Comparison of ENCODE assay signal across 8 cellular contexts in the genomic region with DNA sequence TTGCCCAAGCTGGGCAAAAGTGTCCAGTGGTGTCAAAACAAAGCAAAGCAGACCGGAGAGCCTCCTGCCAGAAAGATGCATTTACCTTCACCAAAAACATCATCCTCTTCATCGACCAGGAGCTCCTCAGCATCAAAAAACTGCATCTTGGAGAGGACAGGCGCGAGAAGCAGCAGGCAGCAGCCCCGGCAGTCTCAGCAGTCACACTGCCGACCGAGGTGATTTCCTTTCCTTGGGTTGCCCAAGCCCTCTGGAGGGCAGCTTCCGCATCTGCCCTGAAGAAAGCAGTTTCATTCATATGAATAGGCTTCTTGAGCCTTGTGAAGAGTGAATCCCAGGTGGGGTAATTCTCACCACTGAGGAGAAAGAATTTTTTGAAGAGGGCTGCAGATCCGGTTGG. TPM values are rescaled to one million over a fixed set of nuclear protein-coding genes. Genes with fewer than 3 reads are reported as not detected.
DNase-seq lines count a peak whose midpoint lies in the region; ATAC-seq and TF ChIP-seq lines count a peak whose summit lies in the region.

A gene with protein sequence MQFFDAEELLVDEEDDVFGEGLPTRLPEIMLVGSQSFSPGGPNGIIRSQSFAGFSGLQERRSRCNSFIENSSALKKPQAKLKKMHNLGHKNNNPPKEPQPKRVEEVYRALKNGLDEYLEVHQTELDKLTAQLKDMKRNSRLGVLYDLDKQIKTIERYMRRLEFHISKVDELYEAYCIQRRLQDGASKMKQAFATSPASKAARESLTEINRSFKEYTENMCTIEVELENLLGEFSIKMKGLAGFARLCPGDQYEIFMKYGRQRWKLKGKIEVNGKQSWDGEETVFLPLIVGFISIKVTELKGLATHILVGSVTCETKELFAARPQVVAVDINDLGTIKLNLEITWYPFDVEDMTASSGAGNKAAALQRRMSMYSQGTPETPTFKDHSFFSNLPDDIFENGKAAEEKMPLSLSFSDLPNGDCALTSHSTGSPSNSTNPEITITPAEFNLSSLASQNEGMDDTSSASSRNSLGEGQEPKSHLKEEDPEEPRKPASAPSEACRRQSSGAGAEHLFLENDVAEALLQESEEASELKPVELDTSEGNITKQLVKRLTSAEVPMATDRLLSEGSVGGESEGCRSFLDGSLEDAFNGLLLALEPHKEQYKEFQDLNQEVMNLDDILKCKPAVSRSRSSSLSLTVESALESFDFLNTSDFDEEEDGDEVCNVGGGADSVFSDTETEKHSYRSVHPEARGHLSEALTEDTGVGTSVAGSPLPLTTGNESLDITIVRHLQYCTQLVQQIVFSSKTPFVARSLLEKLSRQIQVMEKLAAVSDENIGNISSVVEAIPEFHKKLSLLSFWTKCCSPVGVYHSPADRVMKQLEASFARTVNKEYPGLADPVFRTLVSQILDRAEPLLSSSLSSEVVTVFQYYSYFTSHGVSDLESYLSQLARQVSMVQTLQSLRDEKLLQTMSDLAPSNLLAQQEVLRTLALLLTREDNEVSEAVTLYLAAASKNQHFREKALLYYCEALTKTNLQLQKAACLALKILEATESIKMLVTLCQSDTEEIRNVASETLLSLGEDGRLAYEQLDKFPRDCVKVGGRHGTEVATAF (minus strand): TSS at position 208 of the 400 bp plus-strand sequence. CDS start 62 bp downstream, at position 146.

- peaks cover 79% of the 10 kb centered on the region for H3K4me1 ChIP-seq in DOHH2 (ENCODE audit: control insufficient read depth, low read length)
- H3K4me1 ChIP-seq in mononuclear cell (ENCODE audit: insufficient read depth, low read length): peaks cover 79% of the 10 kb centered on the region
- peaks cover under 1 to 13% (median 5%) of the 10 kb centered on the region in 4 donors for H3K4me1 ChIP-seq in transverse colon

- peak; percentile 79 for TF ChIP-seq POLR2A in Raji (IDR thresholded peaks at IDR 0.05; ENCODE audit: insufficient read depth, low read depth, low read length)
- no peak for TF ChIP-seq POLR2A in transverse colon (IDR thresholded peaks at IDR 0.05)

- peaks cover 58% of the 10 kb centered on the region for H3K79me2 ChIP-seq in DOHH2 (ENCODE audit: control insufficient read depth, low read length)

- H3K27ac ChIP-seq in DOHH2 (ENCODE audit: low read depth, low read length) (peak within 1 kb of the TSS; percentile 95), transverse colon (peak within 1 kb of the TSS in 2 of 4 donors; percentile 13 to 39)

- no peaks in the 10 kb centered on the region for H3K9me2 ChIP-seq in DOHH2 (replicated peaks; ENCODE audit: control insufficient read depth, low read length)

- H3K9me3 ChIP-seq in DOHH2 (ENCODE audit: control insufficient read depth, insufficient read depth, low read length): no peaks in the 10 kb centered on the region
- no peaks in the 10 kb centered on the region for H3K9me3 ChIP-seq in mononuclear cell (ENCODE audit: low read depth, low read length)
- no peaks in the 10 kb centered on the region for H3K9me3 ChIP-seq in transverse colon

- H3K27me3 ChIP-seq in DOHH2 (ENCODE audit: control insufficient read depth, low read length) (no peaks in the 10 kb centered on the region), mononuclear cell (ENCODE audit: insufficient read depth, low read length) (no peaks in the 10 kb centered on the region), transverse colon (no peaks in the 10 kb centered on the region)

- intact Hi-C loops in transverse colon (cut with DNase I; ENCODE audit: low total_unique reads): no loop called here

- H3K4me3 ChIP-seq in DOHH2 (ENCODE audit: low read length) (peak within 1 kb of the TSS; percentile 86), mononuclear cell (ENCODE audit: low read length) (peak within 1 kb of the TSS; percentile 97), transverse colon (peak within 1 kb of the TSS in 1 of 4 donors; percentile 29)

- no peaks in the 10 kb centered on the region for H3K36me3 Mint-ChIP-seq in HFFc6 (ENCODE audit: low read depth)
- H3K36me3 Mint-ChIP-seq in activated naive CD4-positive, alpha-beta T cell treated with anti-CD3 and anti-CD28 coated beads, Interleukin-2, amount 50 U/mL, for 72 hours: peaks cover 0 to 23% of the 10 kb centered on the region in 2 donors

- no peak within 1 kb of the TSS for H3K27ac Mint-ChIP-seq in HFFc6
- H3K27ac Mint-ChIP-seq in activated naive CD4-positive, alpha-beta T cell treated with anti-CD3 and anti-CD28 coated beads, Interleukin-2, amount 50 U/mL, for 72 hours: peak within 1 kb of the TSS; percentile 83 to 97

- H3K4me3 Mint-ChIP-seq in HFFc6: no peak within 1 kb of the TSS

- H3K9me3 Mint-ChIP-seq in HFFc6: no peaks in the 10 kb centered on the region
- H3K9me3 Mint-ChIP-seq in activated naive CD4-positive, alpha-beta T cell treated with anti-CD3 and anti-CD28 coated beads, Interleukin-2, amount 50 U/mL, for 72 hours: no peaks in the 10 kb centered on the region

- H3K4me1 Mint-ChIP-seq in HFFc6 (ENCODE audit: low read depth): peaks cover 30% of the 10 kb centered on the region

- in situ Hi-C loops in transverse colon (cut with MboI; ENCODE audit: low pct_ligation_motif_present in 1 of 4, low pct_unique_long_range_greater_than_20kb in 1 of 4, low sequenced_read_pairs in 3 of 4): no loop called here

- TF ChIP-seq EP300 in transverse colon (IDR thresholded peaks at IDR 0.05; ENCODE audit: low read depth): no peak

- peak within 1 kb of the TSS; percentile 72 for H3K4me2 ChIP-seq in DOHH2 (ENCODE audit: low read length)

- DNase-seq in HFFc6: no peak
- DNase-seq in activated naive CD4-positive, alpha-beta T cell treated with anti-CD3 and anti-CD28 coated beads, Interleukin-2, amount 50 U/mL, for 72 hours (ENCODE audit: low spot score in 2 of 2): peak in 1 of 2 donors; percentile 69
- DNase-seq in transverse colon: peak; percentile 47
- no peak for DNase-seq in D341Med (ENCODE audit: low spot score)
- no peak for DNase-seq in LoVo (ENCODE audit: low spot score)

- TF ChIP-seq CTCF in DOHH2 (IDR thresholded peaks at IDR 0.05; ENCODE audit: low read depth, low read length, poor library complexity, severe bottlenecking) (peak; percentile 24), HFFc6 (IDR thresholded peaks at IDR 0.05) (no peak), transverse colon (IDR thresholded peaks at IDR 0.05) (no peak)

- no peaks in the 10 kb centered on the region for H4K20me1 ChIP-seq in DOHH2 (ENCODE audit: control insufficient read depth, insufficient read depth, low read depth, low read length)

- peaks cover 20% of the 10 kb centered on the region for H3K27me3 Mint-ChIP-seq in HFFc6 (ENCODE audit: insufficient read depth)

- 62 to 83% methylated on average over 1 to 9 of the region's 9 CpGs for WGBS in transverse colon (ENCODE audit: low coverage in 1 of 2), 2 donors

- H3F3A ChIP-seq in DOHH2 (ENCODE audit: control insufficient read depth, insufficient read depth): peaks cover 42% of the 10 kb centered on the region

- H3K36me3 ChIP-seq in DOHH2 (ENCODE audit: control insufficient read depth, low read length): peaks cover 33% of the 10 kb centered on the region
- no peaks in the 10 kb centered on the region for H3K36me3 ChIP-seq in transverse colon

- ATAC-seq in activated naive CD4-positive, alpha-beta T cell treated with anti-CD3 and anti-CD28 coated beads, Interleukin-2, amount 50 U/mL, for 72 hours: peak; percentile 47 to 54

RNA-seq across cellular contexts. Expression of the gene that starts here (rescaled TPM):
- 10 to 100 TPM in 4 of 6 experiments, 1 to 10 TPM in 2; 9.1 to 20.7 (median 10.2) TPM for total RNA-seq in HFFc6 (2021; fragmentation: NEBNext Ultra II Directional; extraction: Animal tissue kit (Norgen Biotek cat#: 25700))
- total RNA-seq in activated naive CD4-positive, alpha-beta T cell treated with anti-CD3 and anti-CD28 coated beads, Interleukin-2, amount 50 U/mL, for 72 hours: 100 to 1,000 TPM in 1 of 2 donors, 10 to 100 TPM in 1; 63.9 to 126 TPM
- total RNA-seq in mononuclear cell (128 TPM), transverse colon (10 to 100 TPM in 1 of 4 donors, 1 to 10 TPM in 3; 1.2 to 16.7 (median 5.2) TPM)
